27 cellular contexts compared by ENCODE assay signal in the genomic region with DNA sequence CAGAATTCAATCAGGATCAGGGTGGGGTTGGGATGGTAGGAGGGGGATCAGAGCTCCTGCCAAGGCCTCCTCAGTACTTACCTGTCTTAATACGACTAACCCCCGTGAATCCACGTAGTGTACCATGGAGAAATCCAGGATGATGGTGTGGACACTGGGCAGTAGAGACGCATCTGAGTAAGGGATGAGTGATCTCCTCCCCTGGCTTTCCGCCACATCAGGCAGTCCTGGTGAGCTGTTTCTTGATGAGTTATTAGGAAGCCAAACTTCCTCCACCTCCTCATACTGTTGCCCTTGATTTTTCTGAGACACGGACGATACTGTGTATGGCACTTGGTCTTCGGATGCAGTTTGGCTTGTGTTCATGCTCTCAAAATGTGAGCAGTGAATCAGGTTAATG. TPM values are rescaled to one million over a fixed set of nuclear protein-coding genes. Genes with fewer than 3 reads are reported as not detected.
DNase-seq lines count a peak whose midpoint lies in the region; ATAC-seq, FAIRE-seq and TF ChIP-seq lines count a peak whose summit lies in the region.
"Had no signal": no experiment of that assay in that cellular context is flagged by ENCODE, and none has a peak within 500 bp of the region (broad histone marks: within the 10 kb centered on the region; RNA-seq: fewer than 3 reads in every experiment).

No MANE protein-coding gene starts in this region.

- WGBS in K562 (ENCODE audit: insufficient coverage, low coverage, missing lambda C conversion rate): 29% methylated on average over 8 of the region's 8 CpGs

- TF ChIP-seq CTCF in K562 (IDR thresholded peaks at IDR 0.05 in 2 of 3, conservative IDR thresholded peaks at IDR 0.05 in 1 of 3; ENCODE audit: insufficient read depth in 2 of 3, low read depth in 1 of 3, low read length in 3 of 3) (no peak), GM10266 (IDR thresholded peaks at IDR 0.05; ENCODE audit: control insufficient read depth, insufficient read depth, low read depth, missing control alignments) (no peak)

- 0 out of 2 replicates have a peak overlapping the region, but pooled peaks have one; percentile 2 for H2AFZ ChIP-seq in K562 (ENCODE audit: low read depth, low read length)

- peak; percentile 67 for FAIRE-seq in K562 (lab: Jason Lieb, UNC)
- FAIRE-seq: A549, urothelium cell line had no signal

- peak; percentile 60 for DNase-seq in Daoy (ENCODE audit: low read depth)
- DNase-seq in LHCN-M2 (ENCODE audit: low read depth): peak; percentile 12
- DNase-seq in K562 (ENCODE audit: extremely low read depth in 1 of 4, low spot score in 3 of 4): no peak
- peak; percentile 42 for DNase-seq in iris pigment epithelial cell (ENCODE audit: low read depth)
- no peak for DNase-seq in GM10266 (ENCODE audit: extremely low spot score)
- no peak for DNase-seq in GM19240 (ENCODE audit: insufficient read length, low spot score)
- no peak for DNase-seq in SHP77 treated with DMSO at 0.1 percent for 48 hours (lab: John Stamatoyannopoulos, UW)
- DNase-seq: activated CD4-positive, alpha-beta T cell treated with anti-CD3 and anti-CD28 coated beads for 48 hours; activated gamma-delta T cell treated with Interleukin-2 at 50 U/mL for 16 hours; activated naive CD8-positive, alpha-beta T cell treated with anti-CD3 and anti-CD28 coated beads, Interleukin-2, amount 50 U/mL, for 24 hours; activated T-cell treated with anti-CD3 and anti-CD28 coated beads, Interleukin-2, amount 50 U/mL, for 24 hours; CD8-positive, alpha-beta T cell; foreskin melanocyte; GDM1; left lung; mesendoderm; NCI-H1694; psoas muscle; Right ventricle myocardium superior; sigmoid colon; stimulated activated naive B cell treated with anti-CD40 and anti-IgM and Interleukin-4, amounts not matched to agents 10 μg/mL and 1 μg/mL and 100 μg/mL, for 72 hours had no signal

- no peak for TF ChIP-seq POLR2A in K562 (conservative IDR thresholded peaks at IDR 0.05)

- no peak overlapping the region for H3K27ac ChIP-seq in K562 (ENCODE audit: extremely low read depth, low read depth, low read length)
- H3K27ac ChIP-seq: A549, left lung, psoas muscle, sigmoid colon, suprapubic skin, VCaP had no signal

- no peak for TF ChIP-seq RAD21 in K562 (CRISPR knock-in tag; conservative IDR thresholded peaks at IDR 0.05 in 1 of 2, IDR thresholded peaks at IDR 0.05 in 1 of 2)

- H3K9me3 ChIP-seq in K562 (replicated peaks; ENCODE audit: control insufficient read depth, insufficient read depth, low read depth, low read length): no peaks in the 10 kb centered on the region
- H3K9me3 ChIP-seq: A549, left lung, neutrophil, psoas muscle, sigmoid colon, suprapubic skin had no signal

- peaks cover 32 to 35% of the 10 kb centered on the region in 2 experiments for H3K27me3 ChIP-seq in K562 (ENCODE audit: control insufficient read depth in 2 of 2, insufficient read depth in 2 of 2, low read length in 2 of 2)
- H3K27me3 ChIP-seq: left lung, neutrophil, suprapubic skin had no signal

- in situ Hi-C loops in K562 (cut with MboI): no loop called here

- H3K4me1 ChIP-seq in K562 (replicated peaks in 1 of 2; ENCODE audit: control insufficient read depth in 2 of 2, insufficient read depth in 2 of 2, low read length in 2 of 2): no peaks in the 10 kb centered on the region
- H3K4me1 ChIP-seq: left lung, psoas muscle, sigmoid colon, suprapubic skin had no signal

- no peaks in the 10 kb centered on the region for H3K79me2 ChIP-seq in K562 (ENCODE audit: control insufficient read depth, insufficient read depth, low read length)

- H3K9ac ChIP-seq in K562 (ENCODE audit: insufficient read depth in 1 of 2, low read depth in 2 of 2, low read length in 2 of 2): no peak overlapping the region

- ATAC-seq in K562: no peak; the same call in 2 of the 3 replicates
- no peak for ATAC-seq in GM18867 (IDR thresholded peaks at IDR 0.05; ENCODE audit: unreplicated experiment)
- ATAC-seq: A549; activated naive CD8-positive, alpha-beta T cell treated with anti-CD3 and anti-CD28 coated beads, Interleukin-2, amount 50 U/mL, for 24 hours; CD8-positive, alpha-beta T cell; left lung; psoas muscle; stimulated activated naive B cell treated with anti-CD40 and anti-IgM and Interleukin-4, amounts not matched to agents 10 μg/mL and 1 μg/mL and 100 μg/mL, for 72 hours had no signal

- POLR2A ChIA-PET in K562 (lab: Yijun Ruan, JAX): interaction anchor here (0.5 to 1.4 kb wide), 5 partner anchors 18 to 416 kb away, joined by 3 to 7 read pairs (median 3); no protein-coding TSS in a partner anchor

- intact Hi-C loops in K562 (cut with micrococcal nuclease): loop anchor here (5.0 to 10.0 kb wide), 4 partner anchors 142 to 660 kb away; partner anchors contain the start of gene DEF6

- H3K4me2 ChIP-seq in K562 (ENCODE audit: insufficient read depth, low read length): no peak overlapping the region
- H3K4me2 ChIP-seq: A549 had no signal

- H3K36me3 ChIP-seq in K562 (ENCODE audit: control insufficient read depth, insufficient read depth, low read length): no peaks in the 10 kb centered on the region
- H3K36me3 ChIP-seq: left lung, sigmoid colon, suprapubic skin had no signal

- no peaks in the 10 kb centered on the region for H3K9me1 ChIP-seq in K562 (ENCODE audit: control insufficient read depth, insufficient read depth, low read length)

- BruUV-seq in K562 (replicated peaks; lab: Mats Ljungman, UMichigan): no TSS peak

- H3K4me3 ChIP-seq in K562: no peak overlapping the region
- H3K4me3 ChIP-seq: A549, left lung, psoas muscle, sigmoid colon, suprapubic skin had no signal

- CTCF ChIA-PET in K562 (lab: Yijun Ruan, JAX; ENCODE audit: low intra/inter-chr PET ratio): interaction anchor here (0.5 kb wide), 1 partner anchor 880 kb away, joined by 6 read pairs; no protein-coding TSS in a partner anchor

- no peaks in the 10 kb centered on the region for H4K20me1 ChIP-seq in K562 (replicated peaks; ENCODE audit: control insufficient read depth, insufficient read depth, low read length)

- no peak for TF ChIP-seq EP300 in K562 (IDR thresholded peaks at IDR 0.05; ENCODE audit: low read length)

TF ChIP-seq in K562, 482 proteins besides CTCF, POLR2A, EP300 and RAD21:
- TF ChIP-seq ZNF232 (CRISPR knock-in tag; IDR thresholded peaks at IDR 0.05) (no peak), NCOA4 (IDR thresholded peaks at IDR 0.05; ENCODE audit: partially characterized antibody) (no peak)
- TF ChIP-seq, protein P1, sequence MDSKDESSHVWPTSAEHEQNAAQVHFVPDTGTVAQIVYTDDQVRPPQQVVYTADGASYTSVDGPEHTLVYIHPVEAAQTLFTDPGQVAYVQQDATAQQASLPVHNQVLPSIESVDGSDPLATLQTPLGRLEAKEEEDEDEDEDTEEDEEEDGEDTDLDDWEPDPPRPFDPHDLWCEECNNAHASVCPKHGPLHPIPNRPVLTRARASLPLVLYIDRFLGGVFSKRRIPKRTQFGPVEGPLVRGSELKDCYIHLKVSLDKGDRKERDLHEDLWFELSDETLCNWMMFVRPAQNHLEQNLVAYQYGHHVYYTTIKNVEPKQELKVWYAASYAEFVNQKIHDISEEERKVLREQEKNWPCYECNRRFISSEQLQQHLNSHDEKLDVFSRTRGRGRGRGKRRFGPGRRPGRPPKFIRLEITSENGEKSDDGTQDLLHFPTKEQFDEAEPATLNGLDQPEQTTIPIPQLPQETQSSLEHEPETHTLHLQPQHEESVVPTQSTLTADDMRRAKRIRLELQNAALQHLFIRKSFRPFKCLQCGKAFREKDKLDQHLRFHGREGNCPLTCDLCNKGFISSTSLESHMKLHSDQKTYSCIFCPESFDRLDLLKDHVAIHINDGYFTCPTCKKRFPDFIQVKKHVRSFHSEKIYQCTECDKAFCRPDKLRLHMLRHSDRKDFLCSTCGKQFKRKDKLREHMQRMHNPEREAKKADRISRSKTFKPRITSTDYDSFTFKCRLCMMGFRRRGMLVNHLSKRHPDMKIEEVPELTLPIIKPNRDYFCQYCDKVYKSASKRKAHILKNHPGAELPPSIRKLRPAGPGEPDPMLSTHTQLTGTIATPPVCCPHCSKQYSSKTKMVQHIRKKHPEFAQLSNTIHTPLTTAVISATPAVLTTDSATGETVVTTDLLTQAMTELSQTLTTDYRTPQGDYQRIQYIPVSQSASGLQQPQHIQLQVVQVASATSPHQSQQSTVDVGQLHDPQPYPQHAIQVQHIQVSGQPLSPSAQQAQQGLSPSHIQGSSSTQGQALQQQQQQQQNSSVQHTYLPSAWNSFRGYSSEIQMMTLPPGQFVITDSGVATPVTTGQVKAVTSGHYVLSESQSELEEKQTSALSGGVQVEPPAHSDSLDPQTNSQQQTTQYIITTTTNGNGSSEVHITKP (IDR thresholded peaks at IDR 0.05; ENCODE audit: partially characterized antibody): peak; percentile 20

RNA-seq across cellular contexts. Expression of gene SRPK1, which starts 34.2 kb away (rescaled TPM):
- total RNA-seq in Daoy (2014; rRNA removed; shearing (Covaris generic)): 131 and 151 TPM in 2 replicates
- total RNA-seq in LHCN-M2 (2014; rRNA removed) (54.0 and 55.9 TPM in 2 replicates), K562 (2014; rRNA removed) (150 and 159 TPM in 2 replicates), K562 (2014; rRNA removed; fragmentation: Illumina TruSeq; extraction: Trizol) (185 and 195 TPM in 2 replicates), K562 (2015; rRNA removed; fragmentation: Illumina TruSeq; extraction: Trizol) (164 and 183 TPM in 2 replicates), K562 (2021) (155 and 160 TPM in 2 replicates)
- 12.2 TPM for polyA plus RNA-seq in LHCN-M2 (2012)
- total RNA-seq in K562 (2011; cell fraction: chromatin; rRNA removed; ENCODE audit: low replicate concordance): 323 and 660 TPM in 2 replicates
- 230 and 256 TPM in 2 replicates for total RNA-seq in K562 (2011; cell fraction: nucleolus; rRNA removed)
- total RNA-seq in K562 (2011; cell fraction: nucleoplasm; rRNA removed): 346 and 443 TPM in 2 replicates
- polyA plus RNA-seq in K562 (2011; rRNA removed) (95.8 and 140 TPM in 2 replicates), K562 (2014; fragmentation: Illumina TruSeq; extraction: Trizol) (134 and 167 TPM in 2 replicates), K562 (2014; fragmentation: Nextera tagmentation; extraction: Ambion mirVana) (100 to 1,000 TPM in 1 of 2 experiments, 10 to 100 TPM in 1; 99.6 to 164 TPM), K562 (2014; rRNA removed) (116 and 135 TPM in 2 replicates)
- 30.0 and 51.6 TPM in 2 replicates for polyA plus RNA-seq in K562 (2011; cell fraction: cytosol; rRNA removed)
- polyA plus RNA-seq in K562 (2011; cell fraction: nucleus; rRNA removed): 78.7 and 90.6 TPM in 2 replicates
- 49.0 and 82.7 TPM in 2 replicates for polyA plus RNA-seq in K562 (2012)
- polyA minus RNA-seq in K562 (2011; rRNA and poly(A)+ RNA removed): 308 and 311 TPM in 2 replicates
- 93.0 and 108 TPM in 2 replicates for polyA minus RNA-seq in K562 (2011; cell fraction: cytosol; rRNA and poly(A)+ RNA removed)
- 135 and 201 TPM in 2 replicates for polyA minus RNA-seq in K562 (2011; cell fraction: nucleus; rRNA and poly(A)+ RNA removed)

Comparison
In these comparisons a context has a peak if more than half of its experiments do, and no peak if none do; other contexts are left out.
1. DNase-seq: peak in Daoy (single experiment), LHCN-M2 (single experiment) and iris pigment epithelial cell (single experiment); none in K562 (0 of 4), GM10266 (single experiment), GM19240 (single experiment) and SHP77 treated with DMSO at 0.1 percent for 48 hours (single experiment).